Comparison of ENCODE assay signal across 1 cellular context in the genomic region with DNA sequence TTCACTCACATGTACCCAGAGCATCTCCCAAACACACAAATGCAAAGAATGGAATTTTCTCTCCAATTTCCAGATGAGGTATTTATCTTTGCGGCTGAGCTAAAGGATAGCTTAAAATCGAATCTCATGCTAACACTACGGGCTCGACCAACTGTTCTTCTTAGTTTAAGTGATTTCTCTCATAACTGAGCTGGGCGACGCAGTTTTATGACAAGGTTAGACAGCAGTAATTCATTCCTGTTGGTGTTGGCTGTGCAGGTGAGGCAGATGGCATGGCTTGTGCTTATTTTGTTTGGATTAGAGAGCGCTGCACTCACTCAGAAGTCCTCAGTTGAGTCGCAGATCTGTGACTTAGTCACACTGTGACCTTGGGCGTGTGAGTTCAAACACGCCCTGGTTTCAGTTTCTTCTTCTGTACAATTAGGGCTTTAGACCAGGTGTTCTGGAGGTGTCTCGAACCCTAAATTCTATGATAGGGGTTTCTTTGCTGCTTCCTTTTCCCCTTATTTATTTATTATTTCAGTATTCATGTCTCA.
TF ChIP-seq lines count a peak whose summit lies in the region.

No MANE protein-coding gene starts in this region.

TF ChIP-seq in K562, 482 proteins besides CTCF, POLR2A, EP300 and RAD21 (continued from another document and continues in another):
- TF ChIP-seq, protein P1, sequence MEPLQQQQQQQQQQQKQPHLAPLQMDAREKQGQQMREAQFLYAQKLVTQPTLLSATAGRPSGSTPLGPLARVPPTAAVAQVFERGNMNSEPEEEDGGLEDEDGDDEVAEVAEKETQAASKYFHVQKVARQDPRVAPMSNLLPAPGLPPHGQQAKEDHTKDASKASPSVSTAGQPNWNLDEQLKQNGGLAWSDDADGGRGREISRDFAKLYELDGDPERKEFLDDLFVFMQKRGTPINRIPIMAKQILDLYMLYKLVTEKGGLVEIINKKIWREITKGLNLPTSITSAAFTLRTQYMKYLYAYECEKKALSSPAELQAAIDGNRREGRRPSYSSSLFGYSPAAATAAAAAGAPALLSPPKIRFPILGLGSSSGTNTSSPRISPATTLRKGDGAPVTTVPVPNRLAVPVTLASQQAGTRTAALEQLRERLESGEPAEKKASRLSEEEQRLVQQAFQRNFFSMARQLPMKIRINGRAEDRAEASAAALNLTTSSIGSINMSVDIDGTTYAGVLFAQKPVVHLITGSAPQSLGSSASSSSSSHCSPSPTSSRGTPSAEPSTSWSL (CRISPR knock-in tag; IDR thresholded peaks at IDR 0.05; ENCODE audit: borderline replicate concordance), result no peak
- no peak for TF ChIP-seq ZNF217 (CRISPR knock-in tag; IDR thresholded peaks at IDR 0.05)
- TF ChIP-seq, protein P2, sequence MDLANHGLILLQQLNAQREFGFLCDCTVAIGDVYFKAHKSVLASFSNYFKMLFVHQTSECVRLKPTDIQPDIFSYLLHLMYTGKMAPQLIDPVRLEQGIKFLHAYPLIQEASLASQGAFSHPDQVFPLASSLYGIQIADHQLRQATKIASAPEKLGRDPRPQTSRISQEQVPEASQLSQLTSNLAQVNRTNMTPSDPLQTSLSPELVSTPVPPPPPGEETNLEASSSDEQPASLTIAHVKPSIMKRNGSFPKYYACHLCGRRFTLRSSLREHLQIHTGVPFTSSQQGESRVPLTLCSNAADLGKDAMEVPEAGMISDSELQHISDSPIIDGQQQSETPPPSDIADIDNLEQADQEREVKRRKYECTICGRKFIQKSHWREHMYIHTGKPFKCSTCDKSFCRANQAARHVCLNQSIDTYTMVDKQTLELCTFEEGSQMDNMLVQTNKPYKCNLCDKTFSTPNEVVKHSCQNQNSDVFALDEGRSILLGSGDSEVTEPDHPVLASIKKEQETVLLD (IDR thresholded peaks at IDR 0.05), result no peak
- TF ChIP-seq, protein P3, sequence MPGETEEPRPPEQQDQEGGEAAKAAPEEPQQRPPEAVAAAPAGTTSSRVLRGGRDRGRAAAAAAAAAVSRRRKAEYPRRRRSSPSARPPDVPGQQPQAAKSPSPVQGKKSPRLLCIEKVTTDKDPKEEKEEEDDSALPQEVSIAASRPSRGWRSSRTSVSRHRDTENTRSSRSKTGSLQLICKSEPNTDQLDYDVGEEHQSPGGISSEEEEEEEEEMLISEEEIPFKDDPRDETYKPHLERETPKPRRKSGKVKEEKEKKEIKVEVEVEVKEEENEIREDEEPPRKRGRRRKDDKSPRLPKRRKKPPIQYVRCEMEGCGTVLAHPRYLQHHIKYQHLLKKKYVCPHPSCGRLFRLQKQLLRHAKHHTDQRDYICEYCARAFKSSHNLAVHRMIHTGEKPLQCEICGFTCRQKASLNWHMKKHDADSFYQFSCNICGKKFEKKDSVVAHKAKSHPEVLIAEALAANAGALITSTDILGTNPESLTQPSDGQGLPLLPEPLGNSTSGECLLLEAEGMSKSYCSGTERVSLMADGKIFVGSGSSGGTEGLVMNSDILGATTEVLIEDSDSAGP (CRISPR knock-in tag; IDR thresholded peaks at IDR 0.05), result no peak
- no peak for TF ChIP-seq PHTF2 (CRISPR knock-in tag; IDR thresholded peaks at IDR 0.05)
- no peak for TF ChIP-seq HNRNPUL1 (IDR thresholded peaks at IDR 0.05; ENCODE audit: low read length)
- no peak for TF ChIP-seq ZNF830 (CRISPR knock-in tag; IDR thresholded peaks at IDR 0.05)
- TF ChIP-seq, protein P4, sequence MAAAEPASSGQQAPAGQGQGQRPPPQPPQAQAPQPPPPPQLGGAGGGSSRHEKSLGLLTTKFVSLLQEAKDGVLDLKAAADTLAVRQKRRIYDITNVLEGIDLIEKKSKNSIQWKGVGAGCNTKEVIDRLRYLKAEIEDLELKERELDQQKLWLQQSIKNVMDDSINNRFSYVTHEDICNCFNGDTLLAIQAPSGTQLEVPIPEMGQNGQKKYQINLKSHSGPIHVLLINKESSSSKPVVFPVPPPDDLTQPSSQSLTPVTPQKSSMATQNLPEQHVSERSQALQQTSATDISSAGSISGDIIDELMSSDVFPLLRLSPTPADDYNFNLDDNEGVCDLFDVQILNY (CRISPR knock-in tag; IDR thresholded peaks at IDR 0.05), result no peak
- no peak for TF ChIP-seq EZH2 (IDR thresholded peaks at IDR 0.05; ENCODE audit: borderline replicate concordance, low read depth, low read length)
- no peak for TF ChIP-seq ETV6 (IDR thresholded peaks at IDR 0.05; ENCODE audit: borderline replicate concordance in 1 of 2, low read depth in 2 of 2, low read length in 1 of 2)
- no peak for TF ChIP-seq ETV6 (CRISPR knock-in tag; IDR thresholded peaks at IDR 0.05; ENCODE audit: borderline replicate concordance)
- TF ChIP-seq, protein P5, sequence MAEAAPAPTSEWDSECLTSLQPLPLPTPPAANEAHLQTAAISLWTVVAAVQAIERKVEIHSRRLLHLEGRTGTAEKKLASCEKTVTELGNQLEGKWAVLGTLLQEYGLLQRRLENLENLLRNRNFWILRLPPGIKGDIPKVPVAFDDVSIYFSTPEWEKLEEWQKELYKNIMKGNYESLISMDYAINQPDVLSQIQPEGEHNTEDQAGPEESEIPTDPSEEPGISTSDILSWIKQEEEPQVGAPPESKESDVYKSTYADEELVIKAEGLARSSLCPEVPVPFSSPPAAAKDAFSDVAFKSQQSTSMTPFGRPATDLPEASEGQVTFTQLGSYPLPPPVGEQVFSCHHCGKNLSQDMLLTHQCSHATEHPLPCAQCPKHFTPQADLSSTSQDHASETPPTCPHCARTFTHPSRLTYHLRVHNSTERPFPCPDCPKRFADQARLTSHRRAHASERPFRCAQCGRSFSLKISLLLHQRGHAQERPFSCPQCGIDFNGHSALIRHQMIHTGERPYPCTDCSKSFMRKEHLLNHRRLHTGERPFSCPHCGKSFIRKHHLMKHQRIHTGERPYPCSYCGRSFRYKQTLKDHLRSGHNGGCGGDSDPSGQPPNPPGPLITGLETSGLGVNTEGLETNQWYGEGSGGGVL (CRISPR knock-in tag; IDR thresholded peaks at IDR 0.05), result no peak
- TF ChIP-seq, protein P6, sequence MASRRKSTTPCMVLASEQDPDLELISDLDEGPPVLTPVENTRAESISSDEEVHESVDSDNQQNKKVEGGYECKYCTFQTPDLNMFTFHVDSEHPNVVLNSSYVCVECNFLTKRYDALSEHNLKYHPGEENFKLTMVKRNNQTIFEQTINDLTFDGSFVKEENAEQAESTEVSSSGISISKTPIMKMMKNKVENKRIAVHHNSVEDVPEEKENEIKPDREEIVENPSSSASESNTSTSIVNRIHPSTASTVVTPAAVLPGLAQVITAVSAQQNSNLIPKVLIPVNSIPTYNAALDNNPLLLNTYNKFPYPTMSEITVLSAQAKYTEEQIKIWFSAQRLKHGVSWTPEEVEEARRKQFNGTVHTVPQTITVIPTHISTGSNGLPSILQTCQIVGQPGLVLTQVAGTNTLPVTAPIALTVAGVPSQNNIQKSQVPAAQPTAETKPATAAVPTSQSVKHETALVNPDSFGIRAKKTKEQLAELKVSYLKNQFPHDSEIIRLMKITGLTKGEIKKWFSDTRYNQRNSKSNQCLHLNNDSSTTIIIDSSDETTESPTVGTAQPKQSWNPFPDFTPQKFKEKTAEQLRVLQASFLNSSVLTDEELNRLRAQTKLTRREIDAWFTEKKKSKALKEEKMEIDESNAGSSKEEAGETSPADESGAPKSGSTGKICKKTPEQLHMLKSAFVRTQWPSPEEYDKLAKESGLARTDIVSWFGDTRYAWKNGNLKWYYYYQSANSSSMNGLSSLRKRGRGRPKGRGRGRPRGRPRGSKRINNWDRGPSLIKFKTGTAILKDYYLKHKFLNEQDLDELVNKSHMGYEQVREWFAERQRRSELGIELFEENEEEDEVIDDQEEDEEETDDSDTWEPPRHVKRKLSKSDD (conservative IDR thresholded peaks at IDR 0.05; ENCODE audit: low read length), result no peak
- TF ChIP-seq, protein P7, sequence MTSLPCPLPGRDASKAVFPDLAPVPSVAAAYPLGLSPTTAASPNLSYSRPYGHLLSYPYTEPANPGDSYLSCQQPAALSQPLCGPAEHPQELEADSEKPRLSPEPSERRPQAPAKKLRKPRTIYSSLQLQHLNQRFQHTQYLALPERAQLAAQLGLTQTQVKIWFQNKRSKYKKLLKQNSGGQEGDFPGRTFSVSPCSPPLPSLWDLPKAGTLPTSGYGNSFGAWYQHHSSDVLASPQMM (CRISPR knock-in tag; IDR thresholded peaks at IDR 0.05), result no peak
- no peak for TF ChIP-seq MCM7 (IDR thresholded peaks at IDR 0.05)
- TF ChIP-seq, protein P8, sequence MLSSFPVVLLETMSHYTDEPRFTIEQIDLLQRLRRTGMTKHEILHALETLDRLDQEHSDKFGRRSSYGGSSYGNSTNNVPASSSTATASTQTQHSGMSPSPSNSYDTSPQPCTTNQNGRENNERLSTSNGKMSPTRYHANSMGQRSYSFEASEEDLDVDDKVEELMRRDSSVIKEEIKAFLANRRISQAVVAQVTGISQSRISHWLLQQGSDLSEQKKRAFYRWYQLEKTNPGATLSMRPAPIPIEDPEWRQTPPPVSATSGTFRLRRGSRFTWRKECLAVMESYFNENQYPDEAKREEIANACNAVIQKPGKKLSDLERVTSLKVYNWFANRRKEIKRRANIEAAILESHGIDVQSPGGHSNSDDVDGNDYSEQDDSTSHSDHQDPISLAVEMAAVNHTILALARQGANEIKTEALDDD (IDR thresholded peaks at IDR 0.05), result no peak
- TF ChIP-seq SMARCA4 (IDR thresholded peaks at IDR 0.05), result no peak
- no peak for TF ChIP-seq TCF3 (CRISPR knock-in tag; IDR thresholded peaks at IDR 0.05)
- TF ChIP-seq, protein P9, sequence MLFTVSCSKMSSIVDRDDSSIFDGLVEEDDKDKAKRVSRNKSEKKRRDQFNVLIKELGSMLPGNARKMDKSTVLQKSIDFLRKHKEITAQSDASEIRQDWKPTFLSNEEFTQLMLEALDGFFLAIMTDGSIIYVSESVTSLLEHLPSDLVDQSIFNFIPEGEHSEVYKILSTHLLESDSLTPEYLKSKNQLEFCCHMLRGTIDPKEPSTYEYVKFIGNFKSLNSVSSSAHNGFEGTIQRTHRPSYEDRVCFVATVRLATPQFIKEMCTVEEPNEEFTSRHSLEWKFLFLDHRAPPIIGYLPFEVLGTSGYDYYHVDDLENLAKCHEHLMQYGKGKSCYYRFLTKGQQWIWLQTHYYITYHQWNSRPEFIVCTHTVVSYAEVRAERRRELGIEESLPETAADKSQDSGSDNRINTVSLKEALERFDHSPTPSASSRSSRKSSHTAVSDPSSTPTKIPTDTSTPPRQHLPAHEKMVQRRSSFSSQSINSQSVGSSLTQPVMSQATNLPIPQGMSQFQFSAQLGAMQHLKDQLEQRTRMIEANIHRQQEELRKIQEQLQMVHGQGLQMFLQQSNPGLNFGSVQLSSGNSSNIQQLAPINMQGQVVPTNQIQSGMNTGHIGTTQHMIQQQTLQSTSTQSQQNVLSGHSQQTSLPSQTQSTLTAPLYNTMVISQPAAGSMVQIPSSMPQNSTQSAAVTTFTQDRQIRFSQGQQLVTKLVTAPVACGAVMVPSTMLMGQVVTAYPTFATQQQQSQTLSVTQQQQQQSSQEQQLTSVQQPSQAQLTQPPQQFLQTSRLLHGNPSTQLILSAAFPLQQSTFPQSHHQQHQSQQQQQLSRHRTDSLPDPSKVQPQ (CRISPR knock-in tag; IDR thresholded peaks at IDR 0.05; ENCODE audit: borderline replicate concordance), result no peak
- TF ChIP-seq, protein P10, sequence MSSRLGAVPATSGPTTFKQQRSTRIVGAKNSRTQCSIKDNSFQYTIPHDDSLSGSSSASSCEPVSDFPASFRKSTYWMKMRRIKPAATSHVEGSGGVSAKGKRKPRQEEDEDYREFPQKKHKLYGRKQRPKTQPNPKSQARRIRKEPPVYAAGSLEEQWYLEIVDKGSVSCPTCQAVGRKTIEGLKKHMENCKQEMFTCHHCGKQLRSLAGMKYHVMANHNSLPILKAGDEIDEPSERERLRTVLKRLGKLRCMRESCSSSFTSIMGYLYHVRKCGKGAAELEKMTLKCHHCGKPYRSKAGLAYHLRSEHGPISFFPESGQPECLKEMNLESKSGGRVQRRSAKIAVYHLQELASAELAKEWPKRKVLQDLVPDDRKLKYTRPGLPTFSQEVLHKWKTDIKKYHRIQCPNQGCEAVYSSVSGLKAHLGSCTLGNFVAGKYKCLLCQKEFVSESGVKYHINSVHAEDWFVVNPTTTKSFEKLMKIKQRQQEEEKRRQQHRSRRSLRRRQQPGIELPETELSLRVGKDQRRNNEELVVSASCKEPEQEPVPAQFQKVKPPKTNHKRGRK (tag; IDR thresholded peaks at IDR 0.05), result no peak
- no peak for TF ChIP-seq ZNF165 (CRISPR knock-in tag; IDR thresholded peaks at IDR 0.05; ENCODE audit: borderline replicate concordance)
- TF ChIP-seq, protein P11, sequence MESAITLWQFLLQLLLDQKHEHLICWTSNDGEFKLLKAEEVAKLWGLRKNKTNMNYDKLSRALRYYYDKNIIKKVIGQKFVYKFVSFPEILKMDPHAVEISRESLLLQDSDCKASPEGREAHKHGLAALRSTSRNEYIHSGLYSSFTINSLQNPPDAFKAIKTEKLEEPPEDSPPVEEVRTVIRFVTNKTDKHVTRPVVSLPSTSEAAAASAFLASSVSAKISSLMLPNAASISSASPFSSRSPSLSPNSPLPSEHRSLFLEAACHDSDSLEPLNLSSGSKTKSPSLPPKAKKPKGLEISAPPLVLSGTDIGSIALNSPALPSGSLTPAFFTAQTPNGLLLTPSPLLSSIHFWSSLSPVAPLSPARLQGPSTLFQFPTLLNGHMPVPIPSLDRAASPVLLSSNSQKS (CRISPR knock-in tag; IDR thresholded peaks at IDR 0.05), result no peak
- TF ChIP-seq SUPT5H (IDR thresholded peaks at IDR 0.05), result no peak
- no peak for TF ChIP-seq ZNF764 (CRISPR knock-in tag; IDR thresholded peaks at IDR 0.05; ENCODE audit: low read depth)
- no peak for TF ChIP-seq SRSF3 (IDR thresholded peaks at IDR 0.05; ENCODE audit: insufficient read depth, low read length)
- TF ChIP-seq JUND (IDR thresholded peaks at IDR 0.05; ENCODE audit: borderline replicate concordance, low read depth, low read length), result no peak
- 0 out of 3 replicates have a peak, but pooled peaks have one; percentile 27 for TF ChIP-seq JUND (tag; IDR thresholded peaks at IDR 0.05; ENCODE audit: borderline replicate concordance, low read depth, low read length)
- no peak for TF ChIP-seq POLR3A (IDR thresholded peaks at IDR 0.05; ENCODE audit: borderline replicate concordance, extremely low read depth, insufficient read depth, insufficient read length)
- no peak for TF ChIP-seq ZNF431 (CRISPR knock-in tag; IDR thresholded peaks at IDR 0.05)
- no peak for TF ChIP-seq WHSC1 (IDR thresholded peaks at IDR 0.05; ENCODE audit: low read length)
- TF ChIP-seq CSDE1 (IDR thresholded peaks at IDR 0.05), result no peak
- no peak for TF ChIP-seq SIN3A (IDR thresholded peaks at IDR 0.05; ENCODE audit: borderline replicate concordance in 2 of 2, control insufficient read depth in 1 of 2, low read depth in 2 of 2, low read length in 2 of 2)
- TF ChIP-seq, protein P12, sequence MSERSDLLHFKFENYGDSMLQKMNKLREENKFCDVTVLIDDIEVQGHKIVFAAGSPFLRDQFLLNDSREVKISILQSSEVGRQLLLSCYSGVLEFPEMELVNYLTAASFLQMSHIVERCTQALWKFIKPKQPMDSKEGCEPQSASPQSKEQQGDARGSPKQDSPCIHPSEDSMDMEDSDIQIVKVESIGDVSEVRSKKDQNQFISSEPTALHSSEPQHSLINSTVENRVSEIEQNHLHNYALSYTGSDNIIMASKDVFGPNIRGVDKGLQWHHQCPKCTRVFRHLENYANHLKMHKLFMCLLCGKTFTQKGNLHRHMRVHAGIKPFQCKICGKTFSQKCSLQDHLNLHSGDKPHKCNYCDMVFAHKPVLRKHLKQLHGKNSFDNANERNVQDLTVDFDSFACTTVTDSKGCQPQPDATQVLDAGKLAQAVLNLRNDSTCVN (CRISPR knock-in tag; IDR thresholded peaks at IDR 0.05), result no peak
- TF ChIP-seq ZNF644 (tag; IDR thresholded peaks at IDR 0.05; ENCODE audit: low read depth), result no peak
- no peak for TF ChIP-seq LCOR (CRISPR knock-in tag; IDR thresholded peaks at IDR 0.05)
- TF ChIP-seq ATF1 (CRISPR knock-in tag; IDR thresholded peaks at IDR 0.05), result no peak
- peak; percentile 68 for TF ChIP-seq ATF1 (tag; IDR thresholded peaks at IDR 0.05)
- TF ChIP-seq ZNF668 (CRISPR knock-in tag; IDR thresholded peaks at IDR 0.05), result no peak
- TF ChIP-seq FOXJ3 (CRISPR knock-in tag; IDR thresholded peaks at IDR 0.05), result no peak
- no peak for TF ChIP-seq POLR2H (tag; IDR thresholded peaks at IDR 0.05; ENCODE audit: low read depth)
- no peak for TF ChIP-seq ZNF224 (CRISPR knock-in tag; IDR thresholded peaks at IDR 0.05)
- TF ChIP-seq KDM5B (IDR thresholded peaks at IDR 0.05; ENCODE audit: insufficient replicate concordance, low read depth, low read length), result no peak
- no peak for TF ChIP-seq NONO (IDR thresholded peaks at IDR 0.05; ENCODE audit: low read depth in 2 of 2, low read length in 1 of 2)
